Comparison of ENCODE assay signal across 1 cellular context in genomic region chr16:53911506-53911905, GRCh38.
TF ChIP-seq lines count a peak whose summit lies in the region.

No MANE protein-coding gene starts in this region.

TF ChIP-seq in WTC11, 78 proteins besides CTCF, POLR2A, EP300 and RAD21 (continued from another document):
- TF ChIP-seq ZNF425 (CRISPR knock-in tag; conservative IDR thresholded peaks at IDR 0.05) (no peak), JAZF1 (CRISPR knock-in tag; IDR thresholded peaks at IDR 0.05) (no peak), EMX1 (CRISPR knock-in tag; IDR thresholded peaks at IDR 0.05) (no peak), ATF3 (CRISPR knock-in tag; conservative IDR thresholded peaks at IDR 0.05) (no peak)
- TF ChIP-seq, protein P1, sequence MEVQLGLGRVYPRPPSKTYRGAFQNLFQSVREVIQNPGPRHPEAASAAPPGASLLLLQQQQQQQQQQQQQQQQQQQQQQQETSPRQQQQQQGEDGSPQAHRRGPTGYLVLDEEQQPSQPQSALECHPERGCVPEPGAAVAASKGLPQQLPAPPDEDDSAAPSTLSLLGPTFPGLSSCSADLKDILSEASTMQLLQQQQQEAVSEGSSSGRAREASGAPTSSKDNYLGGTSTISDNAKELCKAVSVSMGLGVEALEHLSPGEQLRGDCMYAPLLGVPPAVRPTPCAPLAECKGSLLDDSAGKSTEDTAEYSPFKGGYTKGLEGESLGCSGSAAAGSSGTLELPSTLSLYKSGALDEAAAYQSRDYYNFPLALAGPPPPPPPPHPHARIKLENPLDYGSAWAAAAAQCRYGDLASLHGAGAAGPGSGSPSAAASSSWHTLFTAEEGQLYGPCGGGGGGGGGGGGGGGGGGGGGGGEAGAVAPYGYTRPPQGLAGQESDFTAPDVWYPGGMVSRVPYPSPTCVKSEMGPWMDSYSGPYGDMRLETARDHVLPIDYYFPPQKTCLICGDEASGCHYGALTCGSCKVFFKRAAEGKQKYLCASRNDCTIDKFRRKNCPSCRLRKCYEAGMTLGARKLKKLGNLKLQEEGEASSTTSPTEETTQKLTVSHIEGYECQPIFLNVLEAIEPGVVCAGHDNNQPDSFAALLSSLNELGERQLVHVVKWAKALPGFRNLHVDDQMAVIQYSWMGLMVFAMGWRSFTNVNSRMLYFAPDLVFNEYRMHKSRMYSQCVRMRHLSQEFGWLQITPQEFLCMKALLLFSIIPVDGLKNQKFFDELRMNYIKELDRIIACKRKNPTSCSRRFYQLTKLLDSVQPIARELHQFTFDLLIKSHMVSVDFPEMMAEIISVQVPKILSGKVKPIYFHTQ (CRISPR knock-in tag; IDR thresholded peaks at IDR 0.05), result no peak
